ENCODE assay signal across 9 cellular contexts in the genomic region with DNA sequence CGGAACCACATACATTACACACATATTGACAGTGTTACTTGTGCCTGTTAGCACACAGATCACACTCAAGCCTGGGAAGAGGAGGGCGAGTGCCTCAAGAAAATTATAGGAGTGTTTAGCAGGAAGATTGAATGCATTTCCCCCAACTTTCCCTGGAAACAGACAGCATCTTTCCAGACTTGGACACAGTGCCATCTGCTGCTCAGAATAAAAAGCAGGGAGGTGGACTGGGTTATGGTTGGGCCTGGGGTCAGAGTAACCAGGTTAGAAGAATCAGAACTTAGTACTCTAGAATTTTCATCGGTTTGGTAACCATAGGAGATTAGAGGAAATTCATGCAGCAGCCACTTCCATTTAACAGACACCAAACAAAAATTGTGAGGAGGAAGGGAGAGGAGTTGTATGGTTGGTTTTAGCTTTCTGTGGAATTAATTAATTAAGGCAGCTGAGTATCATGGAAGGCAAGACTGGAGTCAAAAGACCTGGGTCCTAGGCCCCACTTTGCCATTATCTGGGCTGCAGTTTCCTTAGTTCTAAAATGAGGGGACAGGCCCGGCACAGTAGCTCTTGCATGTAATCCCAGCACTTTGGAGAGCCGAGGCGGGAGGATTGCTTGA. TPM values are rescaled to one million over a fixed set of nuclear protein-coding genes. Genes with fewer than 3 reads are reported as not detected.
A peak's percentile ranks its signal among the peaks of the same experiment; 100 is the strongest.
DNase-seq lines count a peak whose midpoint lies in the region; ATAC-seq and TF ChIP-seq lines count a peak whose summit lies in the region.
"Had no signal": no experiment of that assay in that cellular context is flagged by ENCODE, and none has a peak within 500 bp of the region (broad histone marks: within the 10 kb centered on the region; RNA-seq: fewer than 3 reads in every experiment).

No MANE protein-coding gene starts in this region.

- no peak overlapping the region for H2BK120ac ChIP-seq in IMR-90 (ENCODE audit: low read depth, low read length)

- H3K9me3 ChIP-seq in IMR-90 (ENCODE audit: control insufficient read depth, insufficient read depth, low read length) = no peaks in the 10 kb centered on the region
- H3K9me3 ChIP-seq in lower lobe of right lung = no peaks in the 10 kb centered on the region
- no peaks in the 10 kb centered on the region for H3K9me3 ChIP-seq in spleen

- no peak overlapping the region for H4K5ac ChIP-seq in IMR-90 (ENCODE audit: low read depth, low read length)

- TF ChIP-seq CTCF in IMR-90 (conservative IDR thresholded peaks at IDR 0.05; ENCODE audit: low read depth, low read length) = peak; percentile 49
- TF ChIP-seq CTCF in lower lobe of right lung (IDR thresholded peaks at IDR 0.05) = peak; percentile 22
- peak in 4 of 11 experiments; percentile 30 to 39 (median 36) for TF ChIP-seq CTCF in spleen (IDR thresholded peaks at IDR 0.05 in 8 of 11, conservative IDR thresholded peaks at IDR 0.05 in 3 of 11)

- no peak overlapping the region for H3K18ac ChIP-seq in IMR-90 (ENCODE audit: low read depth, low read length)

- H2BK15ac ChIP-seq in IMR-90 (ENCODE audit: low read depth, low read length) = no peak overlapping the region

- no peak overlapping the region for H3K56ac ChIP-seq in IMR-90 (ENCODE audit: extremely low read depth, insufficient read depth, low read length)

- H3K9ac ChIP-seq in IMR-90 (ENCODE audit: low read depth, low read length) = no peak overlapping the region

- dilution Hi-C loops in IMR-90 (cut with HindIII; ENCODE audit: low sequenced_read_pairs, unreplicated experiment) = no loop called here

- POLR2A ChIA-PET in IMR-90 (lab: Charles Lee; ENCODE audit: unreplicated experiment) = no interaction called here

- no peak overlapping the region for H2AFZ ChIP-seq in IMR-90 (replicated peaks; ENCODE audit: low read length, poor library complexity)

- TF ChIP-seq POLR2A in IMR-90 (IDR thresholded peaks at IDR 0.05; ENCODE audit: low read depth, low read length) = no peak
- TF ChIP-seq POLR2A in spleen (IDR thresholded peaks at IDR 0.05) = no peak

- peak overlapping the region; percentile 81 for H2AK9ac ChIP-seq in IMR-90 (replicated peaks; ENCODE audit: low read depth, low read length, poor library complexity)

- H3K4me3 ChIP-seq in IMR-90 (ENCODE audit: insufficient read depth, low read depth, low read length) = no peak overlapping the region
- H3K4me3 ChIP-seq in lower lobe of right lung = no peak overlapping the region
- H3K4me3 ChIP-seq in spleen = no peak overlapping the region

- no peak overlapping the region for H3K4ac ChIP-seq in IMR-90 (ENCODE audit: low read depth, low read length)

- H3K27me3 ChIP-seq in IMR-90 (ENCODE audit: control insufficient read depth, insufficient read depth, low read length) = peaks cover 13% of the 10 kb centered on the region; the same call in 1 of the 2 replicates
- H3K27me3 ChIP-seq in lower lobe of right lung (ENCODE audit: low read depth) = no peaks in the 10 kb centered on the region
- H3K27me3 ChIP-seq in spleen (replicated peaks in 1 of 7) = no peaks in the 10 kb centered on the region

- intact Hi-C loops in IMR-90 (cut with micrococcal nuclease) (loop anchor here (1.0 to 5.0 kb wide), 4 partner anchors 149 to 794 kb away; no protein-coding TSS in a partner anchor), lower lobe of right lung (cut with DNase I) (no loop called here), spleen (cut with DNase I; ENCODE audit: low total_unique reads) (no loop called here)

- H3K27ac ChIP-seq in IMR-90 (ENCODE audit: insufficient read depth, low read length) (no peak overlapping the region), lower lobe of right lung (no peak overlapping the region), spleen (no peak overlapping the region)

- H4K8ac ChIP-seq in IMR-90 (ENCODE audit: low read depth in 2 of 2, low read length in 2 of 2) = no peak overlapping the region

- no peaks in the 10 kb centered on the region for H3K4me1 ChIP-seq in IMR-90 (ENCODE audit: control insufficient read depth, insufficient read depth, low read length)
- H3K4me1 ChIP-seq in lower lobe of right lung = no peaks in the 10 kb centered on the region
- peaks cover 0 to 26% (median 6%) of the 10 kb centered on the region in 6 donors for H3K4me1 ChIP-seq in spleen

- no peak overlapping the region for H2BK5ac ChIP-seq in IMR-90 (ENCODE audit: low read depth, low read length, poor library complexity, severe bottlenecking)

- WGBS in IMR-90 (ENCODE audit: extremely low coverage in 2 of 2, insufficient read length in 1 of 2), 2 experiments = no CpG with 5 or more reads among the region's 6 CpGs
- WGBS in spleen, 5 donors = 76 to 89% (median 86%) methylated on average over 6 of the region's 6 CpGs

- no peaks in the 10 kb centered on the region for H3K36me3 ChIP-seq in IMR-90 (ENCODE audit: control insufficient read depth, insufficient read depth, low read length)
- H3K36me3 ChIP-seq in lower lobe of right lung = no peaks in the 10 kb centered on the region
- H3K36me3 ChIP-seq in spleen = no peaks in the 10 kb centered on the region

- ATAC-seq in IMR-90 (ENCODE audit: low read depth) (peak; percentile 85), lower lobe of right lung (no peak), HG02571 (IDR thresholded peaks at IDR 0.05; ENCODE audit: unreplicated experiment) (no peak)

- no peak overlapping the region for H2BK20ac ChIP-seq in IMR-90 (ENCODE audit: low read depth, low read length)

- no peak overlapping the region for H3K23ac ChIP-seq in IMR-90 (ENCODE audit: low read depth, low read length)

- 0 out of 2 replicates have a peak, but pooled peaks cover 2% of the 10 kb centered on the region for H3K9me1 ChIP-seq in IMR-90 (ENCODE audit: insufficient read depth, low read length)

- in situ Hi-C loops in IMR-90 (cut with MboI; ENCODE audit: low sequenced_read_pairs) = loop anchor here (25.0 kb wide), 2 partner anchors 344 to 794 kb away; no protein-coding TSS in a partner anchor
- in situ Hi-C loops in T47D (cut with HindIII; ENCODE audit: low pct_unique_long_range_greater_than_20kb, low sequenced_read_pairs) = no loop called here

- CTCF ChIA-PET in IMR-90 (lab: Yijun Ruan, JAX) = no interaction called here

- H3K4me2 ChIP-seq in IMR-90 (ENCODE audit: low read depth, low read length) = no peak overlapping the region

- no peaks in the 10 kb centered on the region for H3K79me1 ChIP-seq in IMR-90 (ENCODE audit: low read depth in 1 of 2, low read length in 2 of 2)

- peak; percentile 33 for DNase-seq in Ammon's horn (ENCODE audit: low spot score)
- peak; percentile 16 for DNase-seq in IMR-90
- DNase-seq in T47D (ENCODE audit: low read depth in 1 of 2, low spot score in 1 of 2) = peak; percentile 53 to 61
- no peak for DNase-seq in lower lobe of right lung
- no peak for DNase-seq in activated gamma-delta T cell treated with Interleukin-2 at 50 U/mL for 16 hours
- no peak for DNase-seq in spleen
- DNase-seq in stimulated activated CD4-positive, alpha-beta T cell treated with anti-CD3 and anti-CD28 coated beads, Interleukin-2, amount 100 ng/mL, for 48 hours = no peak
- DNase-seq: activated gamma-delta T cell had no signal

- TF ChIP-seq RAD21 in IMR-90 (IDR thresholded peaks at IDR 0.05; ENCODE audit: low read length) = peak; percentile 51

- H4K91ac ChIP-seq in IMR-90 (ENCODE audit: insufficient read depth, low read depth, low read length) = no peak overlapping the region

- no peak overlapping the region for H2AK5ac ChIP-seq in IMR-90 (ENCODE audit: low read depth, low read length)

- BruUV-seq in IMR-90 (replicated peaks; lab: Mats Ljungman, UMichigan) = no TSS peak

- no peak overlapping the region for H3K14ac ChIP-seq in IMR-90 (replicated peaks; ENCODE audit: low read depth, low read length)

- H4K20me1 ChIP-seq in IMR-90 (ENCODE audit: insufficient read depth, low read length) = no peaks in the 10 kb centered on the region

TF ChIP-seq in IMR-90, 13 proteins besides CTCF, POLR2A, EP300 and RAD21:
- TF ChIP-seq, protein P1, sequence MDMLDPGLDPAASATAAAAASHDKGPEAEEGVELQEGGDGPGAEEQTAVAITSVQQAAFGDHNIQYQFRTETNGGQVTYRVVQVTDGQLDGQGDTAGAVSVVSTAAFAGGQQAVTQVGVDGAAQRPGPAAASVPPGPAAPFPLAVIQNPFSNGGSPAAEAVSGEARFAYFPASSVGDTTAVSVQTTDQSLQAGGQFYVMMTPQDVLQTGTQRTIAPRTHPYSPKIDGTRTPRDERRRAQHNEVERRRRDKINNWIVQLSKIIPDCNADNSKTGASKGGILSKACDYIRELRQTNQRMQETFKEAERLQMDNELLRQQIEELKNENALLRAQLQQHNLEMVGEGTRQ (IDR thresholded peaks at IDR 0.05; ENCODE audit: low read depth, low read length) = no peak
- peak; percentile 38; the same call in 1 of the 2 replicates for TF ChIP-seq SMC3 (IDR thresholded peaks at IDR 0.05; ENCODE audit: low read depth, low read length)

RNA-seq across cellular contexts. Expression of a gene that starts 43.4 kb away (rescaled TPM):
- total RNA-seq in IMR-90 (2012; rRNA removed) (34.8 and 56.9 TPM in 2 replicates), lower lobe of right lung (53.4 TPM), spleen (10 to 100 TPM; 43.5 to 73.7 (median 61.0) TPM)
- polyA plus RNA-seq in IMR-90 (2012; rRNA removed) (39.1 and 41.4 TPM in 2 replicates), spleen (10 to 100 TPM; 17.2 to 51.3 (median 25.1) TPM)
- polyA plus RNA-seq in IMR-90 (2012; cell fraction: cytosol; rRNA removed) = 10.2 and 14.9 TPM in 2 replicates
- 7.7 and 46.9 TPM in 2 replicates for polyA plus RNA-seq in IMR-90 (2012; cell fraction: nucleus; rRNA removed; ENCODE audit: low replicate concordance)

RNA-seq across cellular contexts. Expression of a gene that starts 55.1 kb away (rescaled TPM):
- under 0.01 and 0.36 TPM in 2 replicates for total RNA-seq in IMR-90 (2012; rRNA removed)
- 0.24 and 0.29 TPM in 2 replicates for polyA plus RNA-seq in IMR-90 (2012; rRNA removed)
- 0.13 and 0.20 TPM in 2 replicates for polyA plus RNA-seq in IMR-90 (2012; cell fraction: cytosol; rRNA removed)
- polyA plus RNA-seq in IMR-90 (2012; cell fraction: nucleus; rRNA removed; ENCODE audit: low replicate concordance) = 0.11 and 0.13 TPM in 2 replicates
- total RNA-seq in lower lobe of right lung = 10.5 TPM
- 10 to 100 TPM; 11.0 to 36.9 (median 29.4) TPM for total RNA-seq in spleen
- 1 to 10 TPM; 4.7 to 7.9 (median 5.3) TPM for polyA plus RNA-seq in spleen

Comparison
In these comparisons a context has a peak if more than half of its experiments do, and no peak if none do; other contexts are left out.
1. DNase-seq: peak in Ammon's horn (single experiment), IMR-90 (single experiment) and T47D (2 of 2); none in lower lobe of right lung (single experiment), activated gamma-delta T cell treated with Interleukin-2 at 50 U/mL for 16 hours (single experiment), spleen (single experiment) and stimulated activated CD4-positive, alpha-beta T cell treated with anti-CD3 and anti-CD28 coated beads, Interleukin-2, amount 100 ng/mL, for 48 hours (0 of 2).